8 cellular contexts compared by ENCODE assay signal in the genomic region with DNA sequence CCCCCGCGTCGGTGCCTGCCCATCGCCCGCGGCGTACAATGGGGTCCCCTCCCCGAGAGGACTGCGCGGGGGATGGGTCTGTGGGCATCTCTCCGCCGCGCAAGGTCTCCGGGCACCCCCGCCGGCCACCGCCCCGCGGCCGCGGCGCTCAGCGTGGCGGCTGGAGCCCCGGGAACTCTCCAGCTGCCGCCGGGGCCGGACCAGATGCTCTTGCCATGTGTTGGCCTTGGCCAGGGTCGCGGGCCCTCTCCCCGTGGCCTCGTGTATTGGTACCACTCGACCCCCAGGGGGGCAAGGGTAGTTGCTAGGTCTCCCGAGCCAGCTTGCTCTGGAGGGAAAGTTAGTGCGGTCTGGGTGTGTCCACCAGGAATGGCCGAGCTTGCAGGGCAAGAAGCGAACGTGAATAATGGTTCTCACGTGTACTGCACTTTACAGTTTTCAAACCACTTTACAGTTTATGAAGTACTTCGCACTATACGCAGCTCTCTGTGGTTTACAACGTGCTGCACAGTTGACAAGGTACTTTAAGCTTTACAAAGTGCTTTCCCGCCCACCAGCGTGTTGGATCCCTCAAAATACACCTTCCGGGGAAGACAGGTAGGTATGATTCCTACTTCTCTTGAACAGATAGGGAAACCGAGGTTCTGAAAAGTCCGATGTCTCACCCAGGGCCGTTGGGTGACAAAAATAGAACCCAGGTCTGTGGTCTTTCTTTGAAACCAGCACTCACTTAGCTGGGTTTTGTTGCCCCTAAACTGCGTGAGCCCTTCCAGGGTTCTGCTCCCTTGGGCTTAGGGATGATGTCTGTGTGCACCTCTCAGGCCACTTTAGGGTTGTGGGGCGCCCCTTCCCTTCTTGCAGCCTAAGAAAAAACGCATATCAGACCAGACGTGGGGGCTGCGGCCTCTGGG. TPM values are rescaled to one million over a fixed set of nuclear protein-coding genes. Genes with fewer than 3 reads are reported as not detected.
DNase-seq lines count a peak whose midpoint lies in the region; ATAC-seq lines count a peak whose summit lies in the region.

No MANE protein-coding gene starts in this region.

- H3K27me3 Mint-ChIP-seq in CD4-positive, alpha-beta memory T cell: peaks cover 43 to 56% of the 10 kb centered on the region in 2 donors
- peaks cover 63% of the 10 kb centered on the region for H3K27me3 Mint-ChIP-seq in dendritic cell treated with granulocyte-macrophage colony-stimulating factor and Interleukin-4, amounts not matched to agents 40 ng/mL and 50 ng/mL, for 4 days
- peaks cover 54 to 80% (median 63%) of the 10 kb centered on the region in 5 donors for H3K27me3 Mint-ChIP-seq in naive thymus-derived CD4-positive, alpha-beta T cell

- no peak overlapping the region for H3K27ac ChIP-seq in CD4-positive, alpha-beta memory T cell (ENCODE audit: low read depth, low read length)
- no peak overlapping the region for H3K27ac ChIP-seq in naive thymus-derived CD4-positive, alpha-beta T cell (ENCODE audit: low read depth, low read length)

- no peak overlapping the region for H3K4me3 ChIP-seq in CD4-positive, alpha-beta memory T cell (ENCODE audit: low read length in 2 of 2)
- H3K4me3 ChIP-seq in Jurkat, Clone E6-1 (ENCODE audit: low read length): no peak overlapping the region
- no peak overlapping the region for H3K4me3 ChIP-seq in naive thymus-derived CD4-positive, alpha-beta T cell (ENCODE audit: low read length)

- POLR2A ChIA-PET in CD4-positive, alpha-beta memory T cell (lab: Charles Lee; ENCODE audit: partially characterized antibody): no interaction called here
- POLR2A ChIA-PET in naive thymus-derived CD4-positive, alpha-beta T cell (lab: Charles Lee): no interaction called here

- H3K27me3 ChIP-seq in CD4-positive, alpha-beta memory T cell (ENCODE audit: insufficient read depth, low read length): peaks cover 21% of the 10 kb centered on the region
- peaks cover 3 to 10% of the 10 kb centered on the region in 2 donors for H3K27me3 ChIP-seq in naive thymus-derived CD4-positive, alpha-beta T cell (ENCODE audit: control insufficient read depth in 2 of 2, insufficient read depth in 2 of 2, low read length in 2 of 2)

- H3K36me3 Mint-ChIP-seq in CD4-positive, alpha-beta memory T cell: no peaks in the 10 kb centered on the region
- H3K36me3 Mint-ChIP-seq in dendritic cell treated with granulocyte-macrophage colony-stimulating factor and Interleukin-4, amounts not matched to agents 40 ng/mL and 50 ng/mL, for 4 days (ENCODE audit: low read depth): no peaks in the 10 kb centered on the region
- H3K36me3 Mint-ChIP-seq in naive thymus-derived CD4-positive, alpha-beta T cell: no peaks in the 10 kb centered on the region

- intact Hi-C loops in CD4-positive, alpha-beta memory T cell (cut with micrococcal nuclease): no loop called here
- intact Hi-C loops in dendritic cell treated with granulocyte-macrophage colony-stimulating factor and Interleukin-4, amounts not matched to agents 40 ng/mL and 50 ng/mL, for 4 days (cut with micrococcal nuclease): no loop called here
- intact Hi-C loops in naive thymus-derived CD4-positive, alpha-beta T cell (cut with micrococcal nuclease): no loop called here

- H3K9me3 Mint-ChIP-seq in CD4-positive, alpha-beta memory T cell: no peaks in the 10 kb centered on the region
- no peaks in the 10 kb centered on the region for H3K9me3 Mint-ChIP-seq in dendritic cell treated with granulocyte-macrophage colony-stimulating factor and Interleukin-4, amounts not matched to agents 40 ng/mL and 50 ng/mL, for 4 days
- peaks cover 0 to 2% (median 0%) of the 10 kb centered on the region in 11 donors for H3K9me3 Mint-ChIP-seq in naive thymus-derived CD4-positive, alpha-beta T cell

- CTCF ChIA-PET in CD4-positive, alpha-beta memory T cell (lab: Charles Lee; ENCODE audit: partially characterized antibody): interaction anchor here (1.0 kb wide), 1 partner anchor 9 kb away, joined by 3 read pairs; no protein-coding TSS in a partner anchor
- CTCF ChIA-PET in naive thymus-derived CD4-positive, alpha-beta T cell (lab: Charles Lee): no interaction called here

- H3K4me1 ChIP-seq in CD4-positive, alpha-beta memory T cell (ENCODE audit: insufficient read depth, low read length): peaks cover 9% of the 10 kb centered on the region
- no peaks in the 10 kb centered on the region for H3K4me1 ChIP-seq in naive thymus-derived CD4-positive, alpha-beta T cell (ENCODE audit: control insufficient read depth in 2 of 2, insufficient read depth in 2 of 2, low read length in 2 of 2)

- H3K4me1 Mint-ChIP-seq in CD4-positive, alpha-beta memory T cell: peaks cover 3 to 25% (median 14%) of the 10 kb centered on the region in 4 donors
- H3K4me1 Mint-ChIP-seq in dendritic cell treated with granulocyte-macrophage colony-stimulating factor and Interleukin-4, amounts not matched to agents 40 ng/mL and 50 ng/mL, for 4 days (ENCODE audit: low read depth): peaks cover 52% of the 10 kb centered on the region
- H3K4me1 Mint-ChIP-seq in naive thymus-derived CD4-positive, alpha-beta T cell: peaks cover 0 to 13% (median 7%) of the 10 kb centered on the region in 7 donors

- ATAC-seq in naive thymus-derived CD4-positive, alpha-beta T cell: no peak
- ATAC-seq in HG03025 (IDR thresholded peaks at IDR 0.05; ENCODE audit: low FRiP score, unreplicated experiment): no peak

- H3K36me3 ChIP-seq in CD4-positive, alpha-beta memory T cell (ENCODE audit: insufficient read depth, low read length): no peaks in the 10 kb centered on the region
- H3K36me3 ChIP-seq in naive thymus-derived CD4-positive, alpha-beta T cell (ENCODE audit: control insufficient read depth in 2 of 3, insufficient read depth in 3 of 3, low read length in 3 of 3): no peaks in the 10 kb centered on the region

- peak overlapping the region; percentile 36 to 81 (median 70) for H3K4me3 Mint-ChIP-seq in CD4-positive, alpha-beta memory T cell
- peak overlapping the region; percentile 50 for H3K4me3 Mint-ChIP-seq in dendritic cell treated with granulocyte-macrophage colony-stimulating factor and Interleukin-4, amounts not matched to agents 40 ng/mL and 50 ng/mL, for 4 days
- H3K4me3 Mint-ChIP-seq in naive thymus-derived CD4-positive, alpha-beta T cell: peak overlapping the region in 9 of 10 donors; percentile 23 to 76 (median 53)

- H3K27ac Mint-ChIP-seq in CD4-positive, alpha-beta memory T cell: no peak overlapping the region
- H3K27ac Mint-ChIP-seq in dendritic cell treated with granulocyte-macrophage colony-stimulating factor and Interleukin-4, amounts not matched to agents 40 ng/mL and 50 ng/mL, for 4 days: no peak overlapping the region
- H3K27ac Mint-ChIP-seq in naive thymus-derived CD4-positive, alpha-beta T cell: no peak overlapping the region

- DNase-seq in CD4-positive, alpha-beta memory T cell: no peak
- DNase-seq in Jurkat, Clone E6-1 (ENCODE audit: low read depth, low spot score): peak; percentile 34
- no peak for DNase-seq in naive thymus-derived CD4-positive, alpha-beta T cell
- no peak for DNase-seq in HuH-7 (ENCODE audit: low spot score)
- DNase-seq in ureter (ENCODE audit: low spot score): no peak
- DNase-seq in activated CD4-positive, alpha-beta T cell treated with anti-CD3 and anti-CD28 coated beads for 48 hours: no peak

- H3K9me3 ChIP-seq in CD4-positive, alpha-beta memory T cell (ENCODE audit: control insufficient read depth in 1 of 2, low read length in 2 of 2): no peaks in the 10 kb centered on the region
- no peaks in the 10 kb centered on the region for H3K9me3 ChIP-seq in naive thymus-derived CD4-positive, alpha-beta T cell (ENCODE audit: control insufficient read depth in 2 of 3, low read length in 3 of 3)

RNA-seq across cellular contexts. Expression of gene EPHB2, which starts 1.2 kb away (rescaled TPM):
- under 1 TPM; 0.35 to 0.36 TPM for total RNA-seq in CD4-positive, alpha-beta memory T cell
- polyA plus RNA-seq in CD4-positive, alpha-beta memory T cell: not detected
- polyA plus RNA-seq in Jurkat, Clone E6-1 (2012; ENCODE audit: insufficient read depth, insufficient read length): 8.7 TPM
- 1 to 10 TPM in 1 of 5 experiments, under 1 TPM in 3, not detected in 1; 0.27 to 2.2 (median 0.49) TPM for total RNA-seq in naive thymus-derived CD4-positive, alpha-beta T cell
- not detected for polyA plus RNA-seq in naive thymus-derived CD4-positive, alpha-beta T cell
- total RNA-seq in ureter: 14.6 TPM

RNA-seq across cellular contexts. Expression of gene C1QB, which starts 58.8 kb away (rescaled TPM):
- 1 to 10 TPM; 2.1 to 2.9 TPM for total RNA-seq in CD4-positive, alpha-beta memory T cell
- polyA plus RNA-seq in CD4-positive, alpha-beta memory T cell: not detected
- polyA plus RNA-seq in Jurkat, Clone E6-1 (2012; ENCODE audit: insufficient read depth, insufficient read length): not detected
- 1 to 10 TPM in 3 of 5 experiments, under 1 TPM in 1, not detected in 1; 0.53 to 2.4 (median 1.2) TPM for total RNA-seq in naive thymus-derived CD4-positive, alpha-beta T cell
- not detected for polyA plus RNA-seq in naive thymus-derived CD4-positive, alpha-beta T cell
- 92.9 TPM for total RNA-seq in ureter

Comparison
In these comparisons a context has a peak if more than half of its experiments do, and no peak if none do; other contexts are left out.
1. RNA of gene C1QB, which starts 58.8 kb away (total RNA-seq): 92.9 TPM in ureter (single experiment); 2.1 to 2.9 TPM in CD4-positive, alpha-beta memory T cell and 0.53 to 2.4 TPM in naive thymus-derived CD4-positive, alpha-beta T cell; every median in the first group is over 10 times any median in the second.
2. Peak in every context shown above with its lines, with median percentiles within 50 percentile points of each other: H3K4me3 Mint-ChIP-seq.